In the genomic region with DNA sequence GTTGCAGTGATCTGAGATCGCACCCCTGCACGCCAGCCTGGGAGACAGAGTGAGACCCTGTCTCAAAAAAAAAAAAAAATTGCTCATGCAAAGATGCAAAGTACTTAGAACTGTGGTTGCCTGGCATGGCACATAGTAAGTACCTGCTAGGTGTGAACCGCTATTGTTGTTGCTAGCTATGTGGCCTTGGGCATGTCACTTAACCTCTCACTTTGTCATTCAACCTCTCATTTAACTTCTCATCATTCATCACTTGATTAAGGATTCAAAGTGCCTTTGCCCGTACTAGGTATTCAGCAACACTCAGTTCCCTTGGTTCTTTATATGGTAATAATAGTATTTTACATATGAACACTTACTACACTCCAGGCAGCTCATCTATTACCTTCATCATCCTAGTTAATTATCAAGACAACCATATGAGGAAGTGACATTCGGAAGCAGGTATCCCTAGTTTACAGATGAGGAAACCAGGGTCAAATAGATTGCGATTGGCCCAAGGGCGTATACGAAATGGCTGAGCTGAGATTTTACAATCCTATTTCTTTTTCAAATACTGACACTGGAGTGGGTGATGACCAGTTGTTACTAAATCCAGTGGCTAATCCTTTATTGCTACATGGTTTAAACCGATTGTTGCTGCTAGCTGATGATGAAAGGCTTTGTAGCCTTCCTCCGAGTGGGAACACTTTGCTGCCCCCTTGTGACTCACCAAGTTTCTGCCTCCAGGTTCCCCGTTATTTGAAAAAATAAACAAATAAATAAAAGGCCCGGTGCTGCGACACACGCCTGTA, we compare ENCODE assay signal across 9 cellular contexts. TPM values are rescaled to one million over a fixed set of nuclear protein-coding genes. Genes with fewer than 3 reads are reported as not detected.
DNase-seq lines count a peak whose midpoint lies in the region; ATAC-seq and TF ChIP-seq lines count a peak whose summit lies in the region.
"Had no signal": no experiment of that assay in that cellular context is flagged by ENCODE, and none has a peak within 500 bp of the region (broad histone marks: within the 10 kb centered on the region; RNA-seq: fewer than 3 reads in every experiment).

No MANE protein-coding gene starts in this region.

- intact Hi-C loops in head of caudate nucleus (cut with DNase I) (no loop called here), sigmoid colon (cut with DNase I) (loop anchor here (2.0 kb wide), 1 partner anchor 75 kb away; no protein-coding TSS in a partner anchor)

- H3K27me3 ChIP-seq in sigmoid colon = no peaks in the 10 kb centered on the region

- TF ChIP-seq CTCF in GM10248 (IDR thresholded peaks at IDR 0.05; ENCODE audit: control extremely low read depth, extremely low read depth, low read depth, missing control alignments) (peak; percentile 74), sigmoid colon (IDR thresholded peaks at IDR 0.05) (peak; percentile 23 to 47 (median 36))

- no peak overlapping the region for H3K4me3 ChIP-seq in sigmoid colon

- no peak overlapping the region for H3K27ac ChIP-seq in sigmoid colon
- H3K27ac ChIP-seq: epithelial cell of prostate had no signal

- no peaks in the 10 kb centered on the region for H3K9me3 ChIP-seq in sigmoid colon

- whole genome bisulfite sequencing in sigmoid colon, 2 donors = 32 to 38% methylated on average over 14 of the region's 14 CpGs

- no peaks in the 10 kb centered on the region for H3K4me1 ChIP-seq in sigmoid colon

- POLR2A ChIA-PET in GM10248 (lab: Yijun Ruan, JAX) = no interaction called here

- TF ChIP-seq POLR2A in sigmoid colon (IDR thresholded peaks at IDR 0.05) = no peak

- ATAC-seq in GM19397 (IDR thresholded peaks at IDR 0.05; ENCODE audit: unreplicated experiment) = no peak

- CTCF ChIA-PET in GM10248 (lab: Yijun Ruan, JAX) = interaction anchor here (0.6 to 4.2 kb wide), 34 partner anchors 11 to 251 kb away, joined by 3 to 25 read pairs (median 4); partner anchors contain the start of gene SEPTIN6

- H3K36me3 ChIP-seq in sigmoid colon = no peaks in the 10 kb centered on the region

- DNase-seq in GM10248 (ENCODE audit: extremely low spot score) = peak; percentile 59
- peak; percentile 40 for DNase-seq in HuH-7 (ENCODE audit: low spot score)
- peak; percentile 38 for DNase-seq in RPMI7951 (ENCODE audit: low read depth)
- peak; percentile 42 for DNase-seq in activated effector memory CD4-positive, alpha-beta T cell treated with Interleukin-2 at 50 U/mL for 16 hours
- DNase-seq in head of caudate nucleus = peak in 35 of 42 donors; percentile 6 to 68 (median 40)
- DNase-seq in sigmoid colon = peak; percentile 77
- DNase-seq in OCI-M2 (lab: John Stamatoyannopoulos, UW; ENCODE audit: unreplicated experiment) = no peak

- TF ChIP-seq EP300 in sigmoid colon (IDR thresholded peaks at IDR 0.05) = no peak

RNA-seq across cellular contexts. Expression of gene SOWAHD, which starts 28.8 kb away (rescaled TPM):
- total RNA-seq in RPMI7951 (2014; rRNA removed; shearing (Covaris generic)) = 0.10 TPM in 1 of 2 replicates, not detected in the other
- total RNA-seq in sigmoid colon = under 1 TPM in 1 of 4 donors, not detected in 3; 0.54 TPM
- polyA plus RNA-seq in sigmoid colon = 1 to 10 TPM; 3.0 to 5.3 (median 3.6) TPM

RNA-seq across cellular contexts. Expression of gene SEPTIN6, which starts 36.6 kb away (rescaled TPM):
- 9.7 and 10.3 TPM in 2 replicates for total RNA-seq in RPMI7951 (2014; rRNA removed; shearing (Covaris generic))
- 100 to 1,000 TPM in 1 of 4 donors, 10 to 100 TPM in 3; 48.2 to 103 (median 69.4) TPM for total RNA-seq in sigmoid colon
- 10 to 100 TPM in 1 of 3 donors, 1 to 10 TPM in 2; 5.3 to 32.5 (median 6.0) TPM for polyA plus RNA-seq in sigmoid colon
